Comparison of ENCODE assay signal across 2 cellular contexts in the genomic region with DNA sequence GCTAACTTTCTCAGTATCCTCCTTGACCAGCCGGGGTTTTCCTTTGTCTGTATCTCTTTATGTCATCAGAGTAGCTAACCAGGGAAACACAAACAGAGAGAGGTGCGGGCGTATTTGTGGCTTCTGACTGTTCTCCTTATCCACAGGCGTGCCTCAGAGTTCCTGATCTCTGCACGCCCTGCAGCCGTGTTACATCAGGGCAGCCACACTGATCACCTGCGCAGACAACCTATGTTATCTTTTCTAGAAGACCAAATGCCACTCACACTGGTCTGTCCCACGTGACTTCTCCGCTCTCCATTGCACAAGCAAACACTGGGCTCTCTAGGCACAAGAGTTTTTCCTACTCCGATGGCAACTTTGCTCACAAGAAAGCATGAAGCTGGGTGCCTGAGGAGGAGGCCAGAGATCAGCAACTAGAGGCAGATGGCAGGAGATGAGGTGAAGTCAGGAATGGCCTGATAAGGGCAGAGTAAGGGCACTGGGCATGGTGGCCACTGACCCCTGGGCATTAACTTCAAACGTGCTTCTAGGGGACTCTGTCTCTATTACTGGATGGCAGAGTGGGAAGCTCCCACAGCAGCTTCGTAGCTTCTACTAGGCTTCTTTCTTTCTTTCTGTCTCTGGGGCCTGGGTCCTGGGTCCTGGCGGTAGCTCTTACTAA.
A peak's percentile ranks its signal among the peaks of the same experiment; 100 is the strongest.
TF ChIP-seq lines count a peak whose summit lies in the region.

No MANE protein-coding gene starts in this region.

TF ChIP-seq in HepG2, 621 proteins besides CTCF, POLR2A, EP300 and RAD21:
- TF ChIP-seq ZMYM2 (CRISPR knock-in tag; IDR thresholded peaks at IDR 0.05) (no peak), CEBPB (IDR thresholded peaks at IDR 0.05; ENCODE audit: borderline replicate concordance, low read depth, low read length) (no peak), MIER3 (CRISPR knock-in tag; IDR thresholded peaks at IDR 0.05; ENCODE audit: borderline replicate concordance) (no peak), RARA (CRISPR knock-in tag; IDR thresholded peaks at IDR 0.05) (no peak)
- TF ChIP-seq, protein P1, sequence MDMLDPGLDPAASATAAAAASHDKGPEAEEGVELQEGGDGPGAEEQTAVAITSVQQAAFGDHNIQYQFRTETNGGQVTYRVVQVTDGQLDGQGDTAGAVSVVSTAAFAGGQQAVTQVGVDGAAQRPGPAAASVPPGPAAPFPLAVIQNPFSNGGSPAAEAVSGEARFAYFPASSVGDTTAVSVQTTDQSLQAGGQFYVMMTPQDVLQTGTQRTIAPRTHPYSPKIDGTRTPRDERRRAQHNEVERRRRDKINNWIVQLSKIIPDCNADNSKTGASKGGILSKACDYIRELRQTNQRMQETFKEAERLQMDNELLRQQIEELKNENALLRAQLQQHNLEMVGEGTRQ (IDR thresholded peaks at IDR 0.05; ENCODE audit: low read depth, low read length): peak; percentile 36; the same call in 1 of the 2 replicates
- TF ChIP-seq, protein P1 (CRISPR knock-in tag; IDR thresholded peaks at IDR 0.05; ENCODE audit: borderline replicate concordance): no peak
- TF ChIP-seq, protein P2, sequence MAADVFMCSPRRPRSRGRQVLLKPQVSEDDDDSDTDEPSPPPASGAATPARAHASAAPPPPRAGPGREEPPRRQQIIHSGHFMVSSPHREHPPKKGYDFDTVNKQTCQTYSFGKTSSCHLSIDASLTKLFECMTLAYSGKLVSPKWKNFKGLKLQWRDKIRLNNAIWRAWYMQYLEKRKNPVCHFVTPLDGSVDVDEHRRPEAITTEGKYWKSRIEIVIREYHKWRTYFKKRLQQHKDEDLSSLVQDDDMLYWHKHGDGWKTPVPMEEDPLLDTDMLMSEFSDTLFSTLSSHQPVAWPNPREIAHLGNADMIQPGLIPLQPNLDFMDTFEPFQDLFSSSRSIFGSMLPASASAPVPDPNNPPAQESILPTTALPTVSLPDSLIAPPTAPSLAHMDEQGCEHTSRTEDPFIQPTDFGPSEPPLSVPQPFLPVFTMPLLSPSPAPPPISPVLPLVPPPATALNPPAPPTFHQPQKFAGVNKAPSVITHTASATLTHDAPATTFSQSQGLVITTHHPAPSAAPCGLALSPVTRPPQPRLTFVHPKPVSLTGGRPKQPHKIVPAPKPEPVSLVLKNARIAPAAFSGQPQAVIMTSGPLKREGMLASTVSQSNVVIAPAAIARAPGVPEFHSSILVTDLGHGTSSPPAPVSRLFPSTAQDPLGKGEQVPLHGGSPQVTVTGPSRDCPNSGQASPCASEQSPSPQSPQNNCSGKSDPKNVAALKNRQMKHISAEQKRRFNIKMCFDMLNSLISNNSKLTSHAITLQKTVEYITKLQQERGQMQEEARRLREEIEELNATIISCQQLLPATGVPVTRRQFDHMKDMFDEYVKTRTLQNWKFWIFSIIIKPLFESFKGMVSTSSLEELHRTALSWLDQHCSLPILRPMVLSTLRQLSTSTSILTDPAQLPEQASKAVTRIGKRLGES (CRISPR knock-in tag; IDR thresholded peaks at IDR 0.05; ENCODE audit: borderline replicate concordance): no peak

TF ChIP-seq in neural cell, 6 proteins besides CTCF, POLR2A, EP300 and RAD21:
- TF ChIP-seq SMC3 (conservative IDR thresholded peaks at IDR 0.05; ENCODE audit: poor library complexity) (no peak), POLR2AphosphoS5 (IDR thresholded peaks at IDR 0.05) (no peak), MXI1 (conservative IDR thresholded peaks at IDR 0.05; ENCODE audit: poor library complexity, severe bottlenecking) (no peak), TAF1 (IDR thresholded peaks at IDR 0.05; ENCODE audit: low read depth) (no peak), EZH2 (IDR thresholded peaks at IDR 0.05; ENCODE audit: borderline replicate concordance, insufficient read depth, low read length, poor library complexity, severe bottlenecking) (no peak)
- TF ChIP-seq, protein P3, sequence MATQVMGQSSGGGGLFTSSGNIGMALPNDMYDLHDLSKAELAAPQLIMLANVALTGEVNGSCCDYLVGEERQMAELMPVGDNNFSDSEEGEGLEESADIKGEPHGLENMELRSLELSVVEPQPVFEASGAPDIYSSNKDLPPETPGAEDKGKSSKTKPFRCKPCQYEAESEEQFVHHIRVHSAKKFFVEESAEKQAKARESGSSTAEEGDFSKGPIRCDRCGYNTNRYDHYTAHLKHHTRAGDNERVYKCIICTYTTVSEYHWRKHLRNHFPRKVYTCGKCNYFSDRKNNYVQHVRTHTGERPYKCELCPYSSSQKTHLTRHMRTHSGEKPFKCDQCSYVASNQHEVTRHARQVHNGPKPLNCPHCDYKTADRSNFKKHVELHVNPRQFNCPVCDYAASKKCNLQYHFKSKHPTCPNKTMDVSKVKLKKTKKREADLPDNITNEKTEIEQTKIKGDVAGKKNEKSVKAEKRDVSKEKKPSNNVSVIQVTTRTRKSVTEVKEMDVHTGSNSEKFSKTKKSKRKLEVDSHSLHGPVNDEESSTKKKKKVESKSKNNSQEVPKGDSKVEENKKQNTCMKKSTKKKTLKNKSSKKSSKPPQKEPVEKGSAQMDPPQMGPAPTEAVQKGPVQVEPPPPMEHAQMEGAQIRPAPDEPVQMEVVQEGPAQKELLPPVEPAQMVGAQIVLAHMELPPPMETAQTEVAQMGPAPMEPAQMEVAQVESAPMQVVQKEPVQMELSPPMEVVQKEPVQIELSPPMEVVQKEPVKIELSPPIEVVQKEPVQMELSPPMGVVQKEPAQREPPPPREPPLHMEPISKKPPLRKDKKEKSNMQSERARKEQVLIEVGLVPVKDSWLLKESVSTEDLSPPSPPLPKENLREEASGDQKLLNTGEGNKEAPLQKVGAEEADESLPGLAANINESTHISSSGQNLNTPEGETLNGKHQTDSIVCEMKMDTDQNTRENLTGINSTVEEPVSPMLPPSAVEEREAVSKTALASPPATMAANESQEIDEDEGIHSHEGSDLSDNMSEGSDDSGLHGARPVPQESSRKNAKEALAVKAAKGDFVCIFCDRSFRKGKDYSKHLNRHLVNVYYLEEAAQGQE (IDR thresholded peaks at IDR 0.05; ENCODE audit: borderline replicate concordance): no peak
TF ChIP-seq in neural cell: peak in this region for 0.
